ENCODE assay signal across 1 cellular context in the genomic region with DNA sequence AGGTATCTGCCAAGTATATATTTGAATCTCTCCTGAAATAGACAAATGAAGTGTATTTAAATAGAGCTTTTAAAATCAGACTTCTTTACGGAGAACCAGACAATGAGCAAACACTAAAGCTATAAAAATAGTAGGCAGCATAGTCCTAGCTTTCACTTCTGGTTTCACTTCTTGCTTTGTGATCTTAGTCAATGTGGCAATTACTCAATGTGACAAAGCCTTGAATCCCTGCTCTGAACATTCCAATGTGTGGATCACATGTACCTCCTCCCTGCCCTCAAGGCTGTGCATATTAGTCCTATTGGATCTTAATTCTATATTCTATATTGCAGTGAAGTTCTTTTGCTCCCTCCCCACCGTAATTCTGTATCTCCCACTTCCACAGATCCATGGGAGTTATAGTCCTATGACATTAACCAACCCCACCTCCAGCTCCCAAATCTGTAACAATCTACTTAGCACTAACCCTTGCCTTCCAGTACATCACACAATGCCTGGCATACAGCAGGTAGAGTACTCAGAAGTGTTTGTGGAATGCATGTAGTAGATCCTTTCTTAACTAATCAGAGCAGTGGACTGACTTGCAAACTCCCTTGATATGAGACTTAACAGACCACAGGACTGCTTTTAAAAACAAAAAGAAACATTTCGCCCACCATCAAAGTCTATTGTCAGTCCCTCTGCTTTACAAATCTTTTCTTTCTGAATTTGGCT.
TF ChIP-seq lines count a peak whose summit lies in the region.

No MANE protein-coding gene starts in this region.

TF ChIP-seq in GM23338, 12 proteins besides CTCF, POLR2A, EP300 and RAD21 (continued from another document):
- TF ChIP-seq, protein P1, sequence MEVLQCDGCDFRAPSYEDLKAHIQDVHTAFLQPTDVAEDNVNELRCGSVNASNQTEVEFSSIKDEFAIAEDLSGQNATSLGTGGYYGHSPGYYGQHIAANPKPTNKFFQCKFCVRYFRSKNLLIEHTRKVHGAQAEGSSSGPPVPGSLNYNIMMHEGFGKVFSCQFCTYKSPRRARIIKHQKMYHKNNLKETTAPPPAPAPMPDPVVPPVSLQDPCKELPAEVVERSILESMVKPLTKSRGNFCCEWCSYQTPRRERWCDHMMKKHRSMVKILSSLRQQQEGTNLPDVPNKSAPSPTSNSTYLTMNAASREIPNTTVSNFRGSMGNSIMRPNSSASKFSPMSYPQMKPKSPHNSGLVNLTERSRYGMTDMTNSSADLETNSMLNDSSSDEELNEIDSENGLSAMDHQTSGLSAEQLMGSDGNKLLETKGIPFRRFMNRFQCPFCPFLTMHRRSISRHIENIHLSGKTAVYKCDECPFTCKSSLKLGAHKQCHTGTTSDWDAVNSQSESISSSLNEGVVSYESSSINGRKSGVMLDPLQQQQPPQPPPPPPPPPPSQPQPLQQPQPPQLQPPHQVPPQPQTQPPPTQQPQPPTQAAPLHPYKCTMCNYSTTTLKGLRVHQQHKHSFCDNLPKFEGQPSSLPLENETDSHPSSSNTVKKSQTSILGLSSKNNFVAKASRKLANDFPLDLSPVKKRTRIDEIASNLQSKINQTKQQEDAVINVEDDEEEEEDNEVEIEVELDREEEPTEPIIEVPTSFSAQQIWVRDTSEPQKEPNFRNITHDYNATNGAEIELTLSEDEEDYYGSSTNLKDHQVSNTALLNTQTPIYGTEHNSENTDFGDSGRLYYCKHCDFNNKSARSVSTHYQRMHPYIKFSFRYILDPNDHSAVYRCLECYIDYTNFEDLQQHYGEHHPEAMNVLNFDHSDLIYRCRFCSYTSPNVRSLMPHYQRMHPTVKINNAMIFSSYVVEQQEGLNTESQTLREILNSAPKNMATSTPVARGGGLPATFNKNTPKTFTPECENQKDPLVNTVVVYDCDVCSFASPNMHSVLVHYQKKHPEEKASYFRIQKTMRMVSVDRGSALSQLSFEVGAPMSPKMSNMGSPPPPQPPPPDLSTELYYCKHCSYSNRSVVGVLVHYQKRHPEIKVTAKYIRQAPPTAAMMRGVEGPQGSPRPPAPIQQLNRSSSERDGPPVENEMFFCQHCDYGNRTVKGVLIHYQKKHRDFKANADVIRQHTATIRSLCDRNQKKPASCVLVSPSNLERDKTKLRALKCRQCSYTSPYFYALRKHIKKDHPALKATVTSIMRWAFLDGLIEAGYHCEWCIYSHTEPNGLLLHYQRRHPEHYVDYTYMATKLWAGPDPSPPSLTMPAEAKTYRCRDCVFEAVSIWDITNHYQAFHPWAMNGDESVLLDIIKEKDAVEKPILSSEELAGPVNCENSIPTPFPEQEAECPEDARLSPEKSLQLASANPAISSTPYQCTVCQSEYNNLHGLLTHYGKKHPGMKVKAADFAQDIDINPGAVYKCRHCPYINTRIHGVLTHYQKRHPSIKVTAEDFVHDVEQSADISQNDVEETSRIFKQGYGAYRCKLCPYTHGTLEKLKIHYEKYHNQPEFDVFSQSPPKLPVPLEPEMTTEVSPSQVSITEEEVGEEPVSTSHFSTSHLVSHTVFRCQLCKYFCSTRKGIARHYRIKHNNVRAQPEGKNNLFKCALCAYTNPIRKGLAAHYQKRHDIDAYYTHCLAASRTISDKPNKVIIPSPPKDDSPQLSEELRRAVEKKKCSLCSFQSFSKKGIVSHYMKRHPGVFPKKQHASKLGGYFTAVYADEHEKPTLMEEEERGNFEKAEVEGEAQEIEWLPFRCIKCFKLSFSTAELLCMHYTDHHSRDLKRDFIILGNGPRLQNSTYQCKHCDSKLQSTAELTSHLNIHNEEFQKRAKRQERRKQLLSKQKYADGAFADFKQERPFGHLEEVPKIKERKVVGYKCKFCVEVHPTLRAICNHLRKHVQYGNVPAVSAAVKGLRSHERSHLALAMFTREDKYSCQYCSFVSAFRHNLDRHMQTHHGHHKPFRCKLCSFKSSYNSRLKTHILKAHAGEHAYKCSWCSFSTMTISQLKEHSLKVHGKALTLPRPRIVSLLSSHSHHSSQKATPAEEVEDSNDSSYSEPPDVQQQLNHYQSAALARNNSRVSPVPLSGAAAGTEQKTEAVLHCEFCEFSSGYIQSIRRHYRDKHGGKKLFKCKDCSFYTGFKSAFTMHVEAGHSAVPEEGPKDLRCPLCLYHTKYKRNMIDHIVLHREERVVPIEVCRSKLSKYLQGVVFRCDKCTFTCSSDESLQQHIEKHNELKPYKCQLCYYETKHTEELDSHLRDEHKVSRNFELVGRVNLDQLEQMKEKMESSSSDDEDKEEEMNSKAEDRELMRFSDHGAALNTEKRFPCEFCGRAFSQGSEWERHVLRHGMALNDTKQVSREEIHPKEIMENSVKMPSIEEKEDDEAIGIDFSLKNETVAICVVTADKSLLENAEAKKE (CRISPR knock-in tag; IDR thresholded peaks at IDR 0.05): no peak
- TF ChIP-seq, protein P2, sequence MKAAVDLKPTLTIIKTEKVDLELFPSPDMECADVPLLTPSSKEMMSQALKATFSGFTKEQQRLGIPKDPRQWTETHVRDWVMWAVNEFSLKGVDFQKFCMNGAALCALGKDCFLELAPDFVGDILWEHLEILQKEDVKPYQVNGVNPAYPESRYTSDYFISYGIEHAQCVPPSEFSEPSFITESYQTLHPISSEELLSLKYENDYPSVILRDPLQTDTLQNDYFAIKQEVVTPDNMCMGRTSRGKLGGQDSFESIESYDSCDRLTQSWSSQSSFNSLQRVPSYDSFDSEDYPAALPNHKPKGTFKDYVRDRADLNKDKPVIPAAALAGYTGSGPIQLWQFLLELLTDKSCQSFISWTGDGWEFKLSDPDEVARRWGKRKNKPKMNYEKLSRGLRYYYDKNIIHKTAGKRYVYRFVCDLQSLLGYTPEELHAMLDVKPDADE (IDR thresholded peaks at IDR 0.05): no peak
